In the genomic region with DNA sequence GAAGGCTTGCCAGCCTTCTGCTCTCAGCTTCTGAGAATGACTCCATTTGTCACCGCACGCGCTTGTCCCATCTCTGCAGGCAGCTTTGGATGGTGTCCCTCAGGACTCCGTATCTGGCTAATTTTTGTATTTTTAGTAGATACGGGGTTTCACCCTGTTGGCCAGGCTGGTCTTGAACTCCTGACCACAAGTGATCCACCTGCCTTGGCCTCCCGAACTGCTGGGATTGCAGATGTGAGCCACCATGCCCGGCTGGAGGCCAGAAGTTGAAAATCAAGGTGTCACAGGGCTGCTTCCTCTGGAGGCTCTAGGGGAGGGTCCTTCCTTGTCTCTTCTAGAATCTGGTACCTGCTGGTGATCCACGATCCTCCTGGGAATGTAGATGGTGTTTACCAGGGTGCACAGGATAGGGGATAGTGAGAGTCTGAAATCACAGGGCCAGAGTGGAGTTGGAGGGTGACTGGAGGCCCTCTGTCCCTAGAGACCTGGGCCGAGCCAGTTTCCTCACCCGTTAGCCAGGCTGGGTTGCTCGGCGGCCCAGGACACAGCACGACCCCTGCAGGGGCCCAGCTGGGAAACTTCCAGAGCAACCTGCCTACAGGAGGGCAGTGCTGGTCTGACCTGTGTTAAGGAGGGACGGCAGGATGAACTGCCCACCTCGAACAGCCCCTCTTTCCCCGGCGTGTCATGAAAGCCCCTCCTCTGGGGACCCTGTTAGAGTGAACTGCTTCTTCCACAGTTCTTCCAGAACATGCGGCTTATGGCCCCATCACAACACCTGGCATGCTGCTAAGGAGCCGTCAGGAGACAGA, we compare ENCODE assay signal across 32 cellular contexts. TPM values are rescaled to one million over a fixed set of nuclear protein-coding genes. Genes with fewer than 3 reads are reported as not detected.
A peak's percentile ranks its signal among the peaks of the same experiment; 100 is the strongest.
DNase-seq lines count a peak whose midpoint lies in the region; ATAC-seq and TF ChIP-seq lines count a peak whose summit lies in the region.
"Had no signal": no experiment of that assay in that cellular context is flagged by ENCODE, and none has a peak within 500 bp of the region (broad histone marks: within the 10 kb centered on the region; RNA-seq: fewer than 3 reads in every experiment).

No MANE protein-coding gene starts in this region.

- 89% methylated on average over 19 of the region's 19 CpGs for WGBS in lower leg skin, 2 donors
- 81 to 91% (median 88%) methylated on average over 19 of the region's 19 CpGs for WGBS in stomach, 5 donors

- peaks cover 57% of the 10 kb centered on the region for H3K27me3 Mint-ChIP-seq in T-helper 17 cell
- H3K27me3 Mint-ChIP-seq: activated CD4-positive, alpha-beta T cell treated with anti-CD3 and anti-CD28 coated beads, Interleukin-2, amount 10 ng/mL, durations not matched to agents 7 days and 5 days had no signal

- DNase-seq in activated CD8-positive, alpha-beta memory T cell treated with anti-CD3 and anti-CD28 coated beads for 24 hours, result peak; percentile 37
- no peak for DNase-seq in activated CD8-positive, alpha-beta memory T cell treated with anti-CD3 and anti-CD28 coated beads, Interleukin-2, amount 50 U/mL, for 4 hours
- DNase-seq in T-helper 17 cell, result no peak
- peak; percentile 9 to 72 for DNase-seq in lower leg skin (ENCODE audit: low spot score in 2 of 2)
- peak; percentile 20 for DNase-seq in stomach
- DNase-seq in NCI-H1092 (lab: John Stamatoyannopoulos, UW), result no peak
- no peak for DNase-seq in uterus
- no peak for DNase-seq in NOMO-1 treated with DMSO at 0.1 percent for 48 hours (lab: John Stamatoyannopoulos, UW; ENCODE audit: unreplicated experiment)
- DNase-seq: 8988T; activated CD4-positive, alpha-beta T cell treated with anti-CD3 and anti-CD28 coated beads, Interleukin-2, amount 10 ng/mL, durations not matched to agents 7 days and 5 days; activated naive CD8-positive, alpha-beta T cell treated with anti-CD3 and anti-CD28 coated beads, Interleukin-2, amount 10 ng/mL, durations not matched to agents 7 days and 5 days; CD4-positive, alpha-beta T cell; DMS153; effector CD4-positive, alpha-beta T cell; heart right ventricle; midbrain; NCI-H1048; NCI-H2029; NCI-H2227 treated with DMSO at 0.1 percent for 48 hours; NCI-H774; right cardiac atrium; stimulated activated CD4-positive, alpha-beta T cell treated with anti-CD3 and anti-CD28 coated beads, Interleukin-15, amount 100 ng/mL, for 24 hours had no signal

- no peak for TF ChIP-seq EP300 in stomach (IDR thresholded peaks at IDR 0.05)

- no peak for TF ChIP-seq CTCF in lower leg skin (IDR thresholded peaks at IDR 0.05)
- TF ChIP-seq CTCF in stomach (IDR thresholded peaks at IDR 0.05), result no peak
- TF ChIP-seq CTCF in uterus (IDR thresholded peaks at IDR 0.05), result no peak

- H3K27ac Mint-ChIP-seq in T-helper 17 cell, result peak overlapping the region; percentile 11
- H3K27ac Mint-ChIP-seq: activated CD4-positive, alpha-beta T cell treated with anti-CD3 and anti-CD28 coated beads, Interleukin-2, amount 10 ng/mL, durations not matched to agents 7 days and 5 days; activated naive CD8-positive, alpha-beta T cell treated with anti-CD3 and anti-CD28 coated beads, Interleukin-2, amount 10 ng/mL, durations not matched to agents 7 days and 5 days; activated T-helper 17 cell treated with anti-CD3 and anti-CD28 coated beads, Interleukin-2, amount 50 U/mL, for 72 hours; CD4-positive, alpha-beta T cell; nephron; stimulated activated naive CD8-positive, alpha-beta T cell treated with anti-CD3 and anti-CD28 coated beads, Interleukin-15, Interleukin-2, amounts not matched to agents 100 ng/mL and 50 ng/mL, for 24 hours; T-helper 2 cell treated with Interferon-gamma antibody and Interleukin-4, amounts not matched to agents 5 μg/mL and 100 μg/mL, for 36 hours had no signal

- H3K36me3 ChIP-seq in stomach, result no peaks in the 10 kb centered on the region
- no peaks in the 10 kb centered on the region for H3K36me3 ChIP-seq in uterus
- H3K36me3 ChIP-seq: HAP-1, heart right ventricle, pancreas, tibial artery had no signal

- H3K27me3 ChIP-seq in stomach, result no peaks in the 10 kb centered on the region
- H3K27me3 ChIP-seq in uterus, result no peaks in the 10 kb centered on the region
- H3K27me3 ChIP-seq: pancreas had no signal

- H3K4me1 Mint-ChIP-seq in T-helper 17 cell, result peaks cover 5% of the 10 kb centered on the region
- H3K4me1 Mint-ChIP-seq: activated CD4-positive, alpha-beta T cell treated with anti-CD3 and anti-CD28 coated beads, Interleukin-2, amount 10 ng/mL, durations not matched to agents 7 days and 5 days; activated naive CD8-positive, alpha-beta T cell treated with anti-CD3 and anti-CD28 coated beads, Interleukin-2, amount 10 ng/mL, durations not matched to agents 7 days and 5 days; activated T-helper 17 cell treated with anti-CD3 and anti-CD28 coated beads, Interleukin-2, amount 50 U/mL, for 72 hours; central memory CD8-positive, alpha-beta T cell had no signal

- intact Hi-C loops in lower leg skin (cut with DNase I; ENCODE audit: low total_unique reads) (no loop called here), stomach (cut with DNase I; ENCODE audit: low total_unique reads) (no loop called here), uterus (cut with DNase I; ENCODE audit: low total_unique reads) (no loop called here)

- ATAC-seq in T-helper 17 cell, result no peak
- ATAC-seq: activated T-helper 17 cell treated with anti-CD3 and anti-CD28 coated beads, Interleukin-2, amount 50 U/mL, for 72 hours; heart right ventricle; pancreas; right cardiac atrium had no signal

- H3K4me3 ChIP-seq in lower leg skin (ENCODE audit: low read depth, poor library complexity, severe bottlenecking), result no peak overlapping the region
- no peak overlapping the region for H3K4me3 ChIP-seq in stomach
- H3K4me3 ChIP-seq in uterus, result no peak overlapping the region
- H3K4me3 ChIP-seq: HAP-1, heart right ventricle, pancreas, tibial artery had no signal

- H3K27ac ChIP-seq in stomach, result peak overlapping the region in 1 of 5 donors; percentile 49
- no peak overlapping the region for H3K27ac ChIP-seq in uterus
- H3K27ac ChIP-seq: heart right ventricle, pancreas, VCaP had no signal

- no peaks in the 10 kb centered on the region for H3K36me3 Mint-ChIP-seq in T-helper 17 cell (ENCODE audit: low read depth)
- H3K36me3 Mint-ChIP-seq: activated naive CD8-positive, alpha-beta T cell treated with anti-CD3 and anti-CD28 coated beads, Interleukin-2, amount 10 ng/mL, durations not matched to agents 7 days and 5 days had no signal

- no peak for TF ChIP-seq POLR2A in lower leg skin (IDR thresholded peaks at IDR 0.05)
- TF ChIP-seq POLR2A in stomach (IDR thresholded peaks at IDR 0.05), result no peak
- no peak for TF ChIP-seq POLR2A in uterus (IDR thresholded peaks at IDR 0.05)

- no peaks in the 10 kb centered on the region for H3K9me3 ChIP-seq in T-helper 17 cell (ENCODE audit: control insufficient read depth, low read length, poor library complexity, severe bottlenecking)
- no peaks in the 10 kb centered on the region for H3K9me3 ChIP-seq in stomach
- H3K9me3 ChIP-seq in uterus, result no peaks in the 10 kb centered on the region
- H3K9me3 ChIP-seq: HAP-1, heart right ventricle, pancreas, tibial artery had no signal

- H3K4me3 Mint-ChIP-seq in T-helper 17 cell, result no peak overlapping the region
- H3K4me3 Mint-ChIP-seq: activated CD4-positive, alpha-beta T cell treated with anti-CD3 and anti-CD28 coated beads, Interleukin-2, amount 10 ng/mL, durations not matched to agents 7 days and 5 days; activated naive CD8-positive, alpha-beta T cell treated with anti-CD3 and anti-CD28 coated beads, Interleukin-2, amount 10 ng/mL, durations not matched to agents 7 days and 5 days; activated T-helper 17 cell treated with anti-CD3 and anti-CD28 coated beads, Interleukin-2, amount 50 U/mL, for 72 hours; CD4-positive, alpha-beta T cell; central memory CD8-positive, alpha-beta T cell; nephron; stimulated activated naive CD8-positive, alpha-beta T cell treated with anti-CD3 and anti-CD28 coated beads, Interleukin-15, Interleukin-2, amounts not matched to agents 100 ng/mL and 50 ng/mL, for 24 hours; T-helper 2 cell treated with Interferon-gamma antibody and Interleukin-4, amounts not matched to agents 5 μg/mL and 100 μg/mL, for 36 hours had no signal

- peaks cover 4 to 13% (median 7%) of the 10 kb centered on the region in 4 donors for H3K4me1 ChIP-seq in stomach
- no peaks in the 10 kb centered on the region for H3K4me1 ChIP-seq in uterus
- H3K4me1 ChIP-seq: HAP-1, heart right ventricle, pancreas had no signal

RNA-seq across cellular contexts. Expression of a gene that starts 48.9 kb away (rescaled TPM):
- total RNA-seq in T-helper 17 cell (under 1 TPM in 1 of 2 donors, not detected in 1; 0.37 TPM), lower leg skin (10 to 100 TPM in 2 of 4 donors, 1 to 10 TPM in 2; 1.1 to 16.7 (median 9.0) TPM), stomach (100 to 1,000 TPM in 1 of 5 donors, 10 to 100 TPM in 4; 15.4 to 126 (median 88.6) TPM), uterus (1 to 10 TPM in 2 of 4 donors, under 1 TPM in 2; 0.51 to 6.8 (median 0.99) TPM)
- polyA plus RNA-seq in stomach, result 1 to 10 TPM; 1.6 to 6.2 (median 2.1) TPM
- total RNA-seq: activated CD4-positive, alpha-beta T cell treated with anti-CD3 and anti-CD28 coated beads, Interleukin-2, amount 10 ng/mL, durations not matched to agents 7 days and 5 days; activated naive CD8-positive, alpha-beta T cell treated with anti-CD3 and anti-CD28 coated beads, Interleukin-2, amount 10 ng/mL, durations not matched to agents 7 days and 5 days; activated T-helper 17 cell treated with anti-CD3 and anti-CD28 coated beads, Interleukin-2, amount 50 U/mL, for 72 hours; CD4-positive, alpha-beta T cell; G401 had no signal

Comparison
In these comparisons a context has a peak if more than half of its experiments do, and no peak if none do; other contexts are left out.
1. DNase-seq: peak in activated CD8-positive, alpha-beta memory T cell treated with anti-CD3 and anti-CD28 coated beads for 24 hours (single experiment), lower leg skin (2 of 2) and stomach (single experiment); none in activated CD8-positive, alpha-beta memory T cell treated with anti-CD3 and anti-CD28 coated beads, Interleukin-2, amount 50 U/mL, for 4 hours (single experiment), T-helper 17 cell (0 of 3), NCI-H1092 (single experiment), uterus (0 of 2) and NOMO-1 treated with DMSO at 0.1 percent for 48 hours (single experiment).